ENCODE assay signal across 9 cellular contexts in the genomic region with DNA sequence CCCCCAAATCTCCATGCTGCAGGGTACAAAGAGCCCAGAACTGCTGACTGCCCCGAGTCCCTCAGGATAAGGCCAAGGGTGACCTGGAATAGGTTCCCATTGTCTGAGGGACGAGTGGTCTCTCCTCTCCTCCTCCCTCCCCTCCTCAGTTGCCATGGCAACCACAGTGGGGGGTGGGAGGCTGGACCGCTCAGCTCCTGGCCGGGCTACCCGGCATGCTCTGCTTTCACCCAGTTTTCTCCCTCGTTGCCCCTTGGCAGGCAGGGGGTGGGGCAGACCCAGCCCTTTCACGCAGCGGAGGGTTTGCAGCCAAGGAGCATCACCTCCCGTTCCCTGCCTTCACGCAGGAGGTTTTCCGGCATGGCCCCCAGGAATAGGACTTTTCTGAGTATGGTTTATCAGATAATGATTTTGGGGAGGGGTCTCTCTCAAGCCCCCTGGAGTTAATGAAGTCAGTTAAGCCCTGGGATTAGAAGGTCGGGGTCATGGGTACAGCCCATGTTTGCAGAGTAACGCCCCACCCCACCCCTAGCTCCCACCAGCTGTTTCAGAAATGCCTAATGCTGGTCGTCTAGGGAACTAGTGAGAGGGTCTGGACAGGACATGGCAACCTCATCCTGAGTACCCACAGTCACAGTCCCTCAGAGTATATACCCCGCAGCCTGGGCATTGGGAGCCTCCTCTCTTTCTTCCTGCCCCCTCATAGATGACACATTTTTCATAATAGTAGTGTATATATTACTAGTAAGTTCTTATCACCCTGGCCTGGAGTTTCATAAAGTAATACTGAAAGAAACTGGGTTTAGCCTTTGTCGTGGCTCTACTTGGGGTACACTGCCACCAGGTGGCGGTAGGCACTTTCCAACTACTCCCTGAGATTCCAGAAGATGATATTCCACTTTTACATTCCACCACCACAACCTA. TPM values are rescaled to one million over a fixed set of nuclear protein-coding genes. Genes with fewer than 3 reads are reported as not detected.
DNase-seq lines count a peak whose midpoint lies in the region; ATAC-seq, FAIRE-seq and TF ChIP-seq lines count a peak whose summit lies in the region.
"Had no signal": no experiment of that assay in that cellular context is flagged by ENCODE, and none has a peak within 500 bp of the region (broad histone marks: within the 10 kb centered on the region; RNA-seq: fewer than 3 reads in every experiment).

No MANE protein-coding gene starts in this region.

- no peak overlapping the region for H3K4me3 ChIP-seq in HEK293 (ENCODE audit: low read depth, low read length)
- H3K4me3 ChIP-seq in ectodermal cell (ENCODE audit: insufficient read depth, low read depth, low read length), result no peak overlapping the region
- H3K4me3 ChIP-seq in mucosa of descending colon, result no peak overlapping the region

- H3K4me1 ChIP-seq in HEK293 (ENCODE audit: control insufficient read depth, insufficient read depth, low read length) (no peaks in the 10 kb centered on the region), ectodermal cell (ENCODE audit: control insufficient read depth, insufficient read depth, low read length) (peaks cover 23% of the 10 kb centered on the region), mucosa of descending colon (ENCODE audit: low read depth) (no peaks in the 10 kb centered on the region)

- no peaks in the 10 kb centered on the region for H3K27me3 ChIP-seq in ectodermal cell (ENCODE audit: control insufficient read depth, insufficient read depth, low read length, poor library complexity, severe bottlenecking)

- H3K9me3 ChIP-seq in HEK293 (ENCODE audit: control insufficient read depth, insufficient read depth, low read depth, low read length) (no peaks in the 10 kb centered on the region), ectodermal cell (ENCODE audit: control insufficient read depth, low read length) (no peaks in the 10 kb centered on the region), mucosa of descending colon (no peaks in the 10 kb centered on the region)

- intact Hi-C loops in mucosa of descending colon (cut with DNase I, micrococcal nuclease), result no loop called here

- H3K36me3 ChIP-seq in HEK293 (ENCODE audit: control insufficient read depth in 2 of 2, insufficient read depth in 1 of 2, low read length in 2 of 2) (no peaks in the 10 kb centered on the region), ectodermal cell (ENCODE audit: control insufficient read depth, insufficient read depth, low read length) (no peaks in the 10 kb centered on the region), mucosa of descending colon (ENCODE audit: low read depth) (no peaks in the 10 kb centered on the region)

- CTCF ChIA-PET in HEK293 (lab: Yijun Ruan, JAX), result interaction anchor here (0.7 to 5.7 kb wide), 22 partner anchors 10 to 293 kb away, joined by 3 to 29 read pairs (median 4); no protein-coding TSS in a partner anchor

- no peak; the same call in 1 of the 2 replicates for TF ChIP-seq CTCF in HEK293 (tag by site-specific recombination; IDR thresholded peaks at IDR 0.05)
- peak; percentile 51 for TF ChIP-seq CTCF in mucosa of descending colon (IDR thresholded peaks at IDR 0.05)

- POLR2A ChIA-PET in HEK293 (lab: Yijun Ruan, JAX), result no interaction called here

- WGBS in ectodermal cell, 2 experiments, result 10 to 19% methylated on average over 16 to 17 of the region's 17 CpGs

- ATAC-seq in mucosa of descending colon (peak; percentile 76), GM21526 (IDR thresholded peaks at IDR 0.05; ENCODE audit: low FRiP score, unreplicated experiment) (no peak), HG02970 (IDR thresholded peaks at IDR 0.05; ENCODE audit: low FRiP score, unreplicated experiment) (no peak)

- H3K27ac ChIP-seq in HEK293 (ENCODE audit: extremely low read depth, low read depth, low read length), result no peak overlapping the region
- peak overlapping the region; percentile 77 for H3K27ac ChIP-seq in ectodermal cell (ENCODE audit: insufficient read depth, low read depth, low read length, poor library complexity, severe bottlenecking)

- DNase-seq in DMS53 treated with DMSO at 0.1 percent for 48 hours (lab: John Stamatoyannopoulos, UW; ENCODE audit: unreplicated experiment) (peak; percentile 70), NOMO-1 treated with dmso at 0.1 percent for 144 hours (lab: John Stamatoyannopoulos, UW; ENCODE audit: unreplicated experiment) (peak; percentile 22), mucosa of descending colon (peak in 2 of 3 donors; percentile 83 to 94), urothelium cell line (ENCODE audit: low spot score) (peak; percentile 57)

- no peak for FAIRE-seq in urothelium cell line (lab: Jason Lieb, UNC)

TF ChIP-seq in HEK293, 187 proteins besides CTCF, POLR2A, EP300 and RAD21 (continues in another document):
- TF ChIP-seq ZNF560 (tag by site-specific recombination; IDR thresholded peaks at IDR 0.05; ENCODE audit: borderline replicate concordance), result no peak
- TF ChIP-seq ZNF155 (tag by site-specific recombination; IDR thresholded peaks at IDR 0.05), result no peak
- no peak for TF ChIP-seq EGR2 (tag by site-specific recombination; IDR thresholded peaks at IDR 0.05; ENCODE audit: low read depth)
- TF ChIP-seq ZBTB8A (tag by site-specific recombination; IDR thresholded peaks at IDR 0.05), result peak; percentile 31
- TF ChIP-seq ZNF133 (tag by site-specific recombination; IDR thresholded peaks at IDR 0.05), result no peak
- TF ChIP-seq ZNF362 (tag by site-specific recombination; IDR thresholded peaks at IDR 0.05), result no peak
- no peak for TF ChIP-seq ZNF701 (tag by site-specific recombination; IDR thresholded peaks at IDR 0.05)
- no peak for TF ChIP-seq ZNF549 (tag by site-specific recombination; IDR thresholded peaks at IDR 0.05)
- no peak for TF ChIP-seq ZSCAN16 (tag by site-specific recombination; IDR thresholded peaks at IDR 0.05)
- peak; percentile 56; the same call in 1 of the 2 replicates for TF ChIP-seq GLIS2 (tag by site-specific recombination; IDR thresholded peaks at IDR 0.05)
- TF ChIP-seq ZFP3 (tag by site-specific recombination; IDR thresholded peaks at IDR 0.05; ENCODE audit: low read depth), result no peak
- no peak for TF ChIP-seq ZNF248 (tag by site-specific recombination; IDR thresholded peaks at IDR 0.05)
- TF ChIP-seq ZNF501 (tag by site-specific recombination; IDR thresholded peaks at IDR 0.05), result no peak
- peak; percentile 58; the same call in 1 of the 2 replicates for TF ChIP-seq KLF1 (tag by site-specific recombination; IDR thresholded peaks at IDR 0.05)
- TF ChIP-seq ZNF16 (tag by site-specific recombination; IDR thresholded peaks at IDR 0.05; ENCODE audit: low read depth), result no peak
- no peak for TF ChIP-seq ZNF623 (tag by site-specific recombination; IDR thresholded peaks at IDR 0.05)
- TF ChIP-seq, protein P1, sequence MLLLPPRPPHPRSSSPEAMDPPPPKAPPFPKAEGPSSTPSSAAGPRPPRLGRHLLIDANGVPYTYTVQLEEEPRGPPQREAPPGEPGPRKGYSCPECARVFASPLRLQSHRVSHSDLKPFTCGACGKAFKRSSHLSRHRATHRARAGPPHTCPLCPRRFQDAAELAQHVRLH (tag by site-specific recombination; IDR thresholded peaks at IDR 0.05), result no peak
- no peak for TF ChIP-seq ZNF639 (tag by site-specific recombination; IDR thresholded peaks at IDR 0.05)
- no peak for TF ChIP-seq SP7 (tag by site-specific recombination; IDR thresholded peaks at IDR 0.05)

RNA-seq across cellular contexts. Expression of gene C1QB, which starts 20.7 kb away (rescaled TPM):
- not detected for polyA plus RNA-seq in ectodermal cell (2013, experiment 1 of 4)
- polyA plus RNA-seq in ectodermal cell (2013, experiment 2 of 4), result not detected
- polyA plus RNA-seq in ectodermal cell (2013, experiment 3 of 4), result not detected
- not detected for polyA plus RNA-seq in ectodermal cell (2013, experiment 4 of 4)
- total RNA-seq in mucosa of descending colon, result 100 to 1,000 TPM in 2 of 3 donors, 10 to 100 TPM in 1; 36.9 to 217 (median 215) TPM
- total RNA-seq: activated CD8-positive, alpha-beta memory T cell treated with anti-CD3 and anti-CD28 coated beads for 36 hours had no signal

RNA-seq across cellular contexts. Expression of gene C1QC, which starts 30.3 kb away (rescaled TPM):
- not detected for polyA plus RNA-seq in ectodermal cell (2013, experiment 1 of 4)
- polyA plus RNA-seq in ectodermal cell (2013, experiment 2 of 4), result not detected
- not detected for polyA plus RNA-seq in ectodermal cell (2013, experiment 3 of 4)
- not detected for polyA plus RNA-seq in ectodermal cell (2013, experiment 4 of 4)
- total RNA-seq in mucosa of descending colon, result 100 to 1,000 TPM in 2 of 3 donors, 10 to 100 TPM in 1; 44.3 to 200 (median 189) TPM
- total RNA-seq: activated CD8-positive, alpha-beta memory T cell treated with anti-CD3 and anti-CD28 coated beads for 36 hours had no signal

RNA-seq across cellular contexts. Expression of gene EPHB2, which starts 36.9 kb away (rescaled TPM):
- polyA plus RNA-seq in ectodermal cell (2013, experiment 1 of 4), result 43.6 TPM
- 50.7 TPM for polyA plus RNA-seq in ectodermal cell (2013, experiment 2 of 4)
- 42.5 TPM for polyA plus RNA-seq in ectodermal cell (2013, experiment 3 of 4)
- 46.3 TPM for polyA plus RNA-seq in ectodermal cell (2013, experiment 4 of 4)
- total RNA-seq in mucosa of descending colon, result 10 to 100 TPM; 22.7 to 76.7 (median 70.8) TPM

RNA-seq across cellular contexts. Expression of gene C1QA, which starts 37.3 kb away (rescaled TPM):
- polyA plus RNA-seq in ectodermal cell (2013, experiment 1 of 4), result not detected
- polyA plus RNA-seq in ectodermal cell (2013, experiment 2 of 4), result not detected
- not detected for polyA plus RNA-seq in ectodermal cell (2013, experiment 3 of 4)
- polyA plus RNA-seq in ectodermal cell (2013, experiment 4 of 4), result not detected
- 100 to 1,000 TPM in 2 of 3 donors, 10 to 100 TPM in 1; 30.1 to 167 (median 134) TPM for total RNA-seq in mucosa of descending colon
- total RNA-seq: activated CD8-positive, alpha-beta memory T cell treated with anti-CD3 and anti-CD28 coated beads for 36 hours had no signal

Comparison
In these comparisons a context has a peak if more than half of its experiments do, and no peak if none do; other contexts are left out.
1. DNase-seq: peak in every context shown above with its lines; median percentile 88 in mucosa of descending colon; 70 in DMS53 treated with DMSO at 0.1 percent for 48 hours; 57 in urothelium cell line; 22 in NOMO-1 treated with dmso at 0.1 percent for 144 hours.